Comparison of ENCODE assay signal across 1 cellular context in the genomic region with DNA sequence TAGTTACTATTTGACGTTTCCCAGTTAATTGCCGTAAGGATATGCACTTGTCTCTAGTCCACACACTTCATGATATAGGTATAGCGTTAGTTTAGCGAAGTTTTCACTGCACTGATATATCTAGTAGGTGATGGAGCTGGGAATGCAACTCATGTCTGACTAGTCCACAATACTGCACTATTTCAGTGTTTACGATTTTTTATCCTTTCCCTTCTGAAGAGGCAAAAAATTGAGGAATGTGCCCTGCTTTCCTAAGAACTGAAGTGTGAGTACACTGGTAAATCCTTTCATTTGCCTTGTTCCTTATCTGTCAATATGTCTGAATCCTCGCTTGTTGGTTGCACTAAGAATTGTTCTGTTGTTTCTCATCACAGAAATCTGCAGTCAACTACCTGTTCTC.
TF ChIP-seq lines count a peak whose summit lies in the region.

No MANE protein-coding gene starts in this region.

TF ChIP-seq in liver, 16 proteins besides CTCF, POLR2A, EP300 and RAD21 (continued from another document):
- TF ChIP-seq REST (IDR thresholded peaks at IDR 0.05) (no peak), RXRA (IDR thresholded peaks at IDR 0.05) (no peak), NR2F2 (IDR thresholded peaks at IDR 0.05) (no peak), FOXA2 (IDR thresholded peaks at IDR 0.05) (no peak), JUND (IDR thresholded peaks at IDR 0.05) (no peak)
TF ChIP-seq in liver: peak in this region for 0.
